10 cellular contexts compared by ENCODE assay signal in genomic region chr2:174610243-174610995, GRCh38. TPM values are rescaled to one million over a fixed set of nuclear protein-coding genes. Genes with fewer than 3 reads are reported as not detected.
DNase-seq lines count a peak whose midpoint lies in the region; ATAC-seq and TF ChIP-seq lines count a peak whose summit lies in the region.
"Had no signal": no experiment of that assay in that cellular context is flagged by ENCODE, and none has a peak within 500 bp of the region (broad histone marks: within the 10 kb centered on the region; RNA-seq: fewer than 3 reads in every experiment).

No MANE protein-coding gene starts in this region.

- H3K27me3 Mint-ChIP-seq in CD14-positive monocyte (ENCODE audit: low read depth in 3 of 3), result peaks cover 0 to 1% (median 0%) of the 10 kb centered on the region in 3 donors
- H3K27me3 Mint-ChIP-seq in T-helper 17 cell, result no peaks in the 10 kb centered on the region

- peaks cover 40% of the 10 kb centered on the region for H3K4me1 Mint-ChIP-seq in CD14-positive monocyte
- peaks cover 59% of the 10 kb centered on the region for H3K4me1 Mint-ChIP-seq in T-helper 17 cell

- H3K36me3 ChIP-seq in right lobe of liver (no peaks in the 10 kb centered on the region), PC-3 (ENCODE audit: low read depth, low read length) (no peaks in the 10 kb centered on the region)

- H3K4me1 ChIP-seq in right lobe of liver (peaks cover 0 to 16% (median 7%) of the 10 kb centered on the region in 4 donors), PC-3 (ENCODE audit: insufficient read depth, low read length) (peaks cover 36% of the 10 kb centered on the region)

- H3K4me3 Mint-ChIP-seq in CD14-positive monocyte (no peak overlapping the region), T-helper 17 cell (peak overlapping the region; percentile 69)

- H3K27me3 ChIP-seq in right lobe of liver (no peaks in the 10 kb centered on the region), PC-3 (ENCODE audit: low read length) (no peaks in the 10 kb centered on the region)

- no peaks in the 10 kb centered on the region for H3K9me2 ChIP-seq in PC-3 (replicated peaks; ENCODE audit: low read length)

- no peak overlapping the region for H3K9ac ChIP-seq in PC-3 (ENCODE audit: low read length)

- no peak for TF ChIP-seq POLR2A in right lobe of liver (IDR thresholded peaks at IDR 0.05)

- H2AFZ ChIP-seq in PC-3 (ENCODE audit: low read length), result no peak overlapping the region

- H3K4me3 ChIP-seq in right lobe of liver (no peak overlapping the region), PC-3 (ENCODE audit: low read length) (no peak overlapping the region)

- H3K9me3 ChIP-seq in T-helper 17 cell (ENCODE audit: control insufficient read depth, low read length, poor library complexity, severe bottlenecking) (no peaks in the 10 kb centered on the region), right lobe of liver (no peaks in the 10 kb centered on the region), PC-3 (ENCODE audit: low read length) (no peaks in the 10 kb centered on the region)

- POLR2A ChIA-PET in PC-3 (lab: Charles Lee; ENCODE audit: unreplicated experiment), result no interaction called here

- intact Hi-C loops in CD14-positive monocyte (cut with micrococcal nuclease) (no loop called here), right lobe of liver (cut with DNase I) (no loop called here), PC-3 (cut with micrococcal nuclease) (loop anchor here (5.0 kb wide), 1 partner anchor 123 kb away; the partner anchor contains the start of gene GPR155)

- no TSS peak for BruUV-seq in PC-3 (replicated peaks; lab: Mats Ljungman, UMichigan)

- peaks cover under 1% of the 10 kb centered on the region for H3F3A ChIP-seq in PC-3 (ENCODE audit: low read length, unreplicated experiment)

- CTCF ChIA-PET in PC-3 (lab: Charles Lee), result no interaction called here

- WGBS in right lobe of liver (ENCODE audit: insufficient coverage, low coverage, low lambda C conversion rate, missing lambda C conversion rate), result 41% methylated on average over 7 of the region's 7 CpGs

- ATAC-seq in GM21619 (IDR thresholded peaks at IDR 0.05; ENCODE audit: unreplicated experiment) (peak; percentile 20), T-helper 17 cell (no peak), right lobe of liver (peak; percentile 37 to 68 (median 50)), PC-3 (no peak), GM19023 (IDR thresholded peaks at IDR 0.05; ENCODE audit: unreplicated experiment) (no peak)

- peak overlapping the region; percentile 67 to 91 (median 85) for H3K27ac Mint-ChIP-seq in CD14-positive monocyte
- H3K27ac Mint-ChIP-seq in T-helper 17 cell, result peak overlapping the region; percentile 98

- H3K9me3 Mint-ChIP-seq in CD14-positive monocyte, result no peaks in the 10 kb centered on the region

- H3K36me3 Mint-ChIP-seq in CD14-positive monocyte, result peaks cover 60 to 79% of the 10 kb centered on the region in 2 donors
- H3K36me3 Mint-ChIP-seq in T-helper 17 cell (ENCODE audit: low read depth), result peaks cover 2% of the 10 kb centered on the region

- H3K79me2 ChIP-seq in PC-3 (ENCODE audit: low read length), result no peaks in the 10 kb centered on the region

- H3K27ac ChIP-seq in right lobe of liver (no peak overlapping the region), PC-3 (ENCODE audit: low read length) (no peak overlapping the region)

- H3K4me2 ChIP-seq in PC-3 (ENCODE audit: low read length), result no peak overlapping the region

- H4K20me1 ChIP-seq in PC-3 (ENCODE audit: low read length), result no peaks in the 10 kb centered on the region

- DNase-seq in CD14-positive monocyte (ENCODE audit: low spot score), result no peak
- no peak for DNase-seq in T-helper 17 cell
- no peak for DNase-seq in right lobe of liver
- DNase-seq in activated CD4-positive, CD25-positive, alpha-beta regulatory T cell treated with anti-CD3 and anti-CD28 coated beads, Interleukin-2, amount 50 U/mL, for 72 hours, result no peak
- no peak for DNase-seq in PC-3
- DNase-seq in inferior parietal cortex (ENCODE audit: extremely low spot score), result no peak
- DNase-seq: left cardiac atrium, NCI-H69 had no signal

- no peak for TF ChIP-seq CTCF in CD14-positive monocyte (IDR thresholded peaks at IDR 0.05)
- TF ChIP-seq CTCF in right lobe of liver (IDR thresholded peaks at IDR 0.05), result no peak
- no peak for TF ChIP-seq CTCF in PC-3 (conservative IDR thresholded peaks at IDR 0.05; ENCODE audit: low read depth, low read length)

RNA-seq across cellular contexts. Expression of gene WIPF1, which starts 12.8 kb away (rescaled TPM):
- 10 to 100 TPM; 43.9 to 74.3 TPM for polyA plus RNA-seq in CD14-positive monocyte
- total RNA-seq in T-helper 17 cell (100 to 1,000 TPM; 368 to 424 TPM), right lobe of liver (10 to 100 TPM in 1 of 6 experiments, 1 to 10 TPM in 5; 5.0 to 15.3 (median 7.1) TPM), PC-3 (2014; rRNA removed) (0.29 and 1.5 TPM in 2 replicates)

Comparison
In these comparisons a context has a peak if more than half of its experiments do, and no peak if none do; other contexts are left out.
1. ATAC-seq: peak in GM21619 (single experiment) and right lobe of liver (4 of 4); none in T-helper 17 cell (single experiment), PC-3 (single experiment) and GM19023 (single experiment).
2. RNA of gene WIPF1, which starts 12.8 kb away (total RNA-seq): 368 to 424 TPM in T-helper 17 cell; 5.0 to 15.3 TPM in right lobe of liver and 0.29 to 1.5 TPM in PC-3; every median in the first group is over 10 times any median in the second.